In the genomic region with DNA sequence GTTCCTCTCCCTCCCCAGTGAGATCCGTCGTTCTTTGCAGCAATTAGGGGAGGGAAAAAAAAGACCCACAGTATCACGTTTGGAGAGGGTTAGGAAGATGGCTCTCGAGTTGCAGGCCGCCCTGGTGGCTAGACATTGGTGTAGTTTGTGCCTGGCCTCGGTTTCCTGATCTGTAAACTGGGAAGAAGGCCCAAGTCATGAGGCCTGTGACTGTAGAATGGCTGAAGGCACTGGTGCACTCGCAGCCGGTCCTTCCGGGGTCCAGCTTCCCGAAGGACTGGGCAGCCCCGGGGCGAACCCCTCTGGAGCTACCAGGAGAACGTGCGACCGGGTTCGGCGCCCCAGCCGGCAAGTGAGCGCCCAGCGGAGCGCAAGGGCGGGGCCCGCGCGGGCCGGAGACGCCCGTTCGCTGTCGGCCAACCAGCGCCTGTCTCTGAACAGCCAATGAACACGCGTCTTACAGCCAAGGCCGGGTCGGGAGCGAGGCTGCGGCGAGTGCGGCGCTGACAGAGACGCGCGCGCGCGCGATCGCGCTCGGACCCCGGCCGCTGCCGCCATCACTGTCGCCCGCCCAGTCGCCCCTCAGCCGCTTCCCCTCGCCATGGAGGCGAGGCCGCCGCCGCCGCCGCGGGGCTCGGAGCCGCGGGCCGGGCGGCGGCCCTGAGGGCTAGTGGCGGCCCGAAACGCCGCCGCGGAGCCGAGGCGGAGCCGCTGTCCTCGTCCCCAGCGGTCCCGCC, we compare ENCODE assay signal across 1 cellular context.
TF ChIP-seq lines count a peak whose summit lies in the region.

TSS of gene PTPRA (plus strand) at position 472 of the 737 bp plus-strand sequence. CDS start 90,797 bp downstream, outside the sequence.

TF ChIP-seq in GM12878, 131 proteins besides CTCF, POLR2A, EP300 and RAD21 (continued from another document and continues in another):
- TF ChIP-seq, protein P1, sequence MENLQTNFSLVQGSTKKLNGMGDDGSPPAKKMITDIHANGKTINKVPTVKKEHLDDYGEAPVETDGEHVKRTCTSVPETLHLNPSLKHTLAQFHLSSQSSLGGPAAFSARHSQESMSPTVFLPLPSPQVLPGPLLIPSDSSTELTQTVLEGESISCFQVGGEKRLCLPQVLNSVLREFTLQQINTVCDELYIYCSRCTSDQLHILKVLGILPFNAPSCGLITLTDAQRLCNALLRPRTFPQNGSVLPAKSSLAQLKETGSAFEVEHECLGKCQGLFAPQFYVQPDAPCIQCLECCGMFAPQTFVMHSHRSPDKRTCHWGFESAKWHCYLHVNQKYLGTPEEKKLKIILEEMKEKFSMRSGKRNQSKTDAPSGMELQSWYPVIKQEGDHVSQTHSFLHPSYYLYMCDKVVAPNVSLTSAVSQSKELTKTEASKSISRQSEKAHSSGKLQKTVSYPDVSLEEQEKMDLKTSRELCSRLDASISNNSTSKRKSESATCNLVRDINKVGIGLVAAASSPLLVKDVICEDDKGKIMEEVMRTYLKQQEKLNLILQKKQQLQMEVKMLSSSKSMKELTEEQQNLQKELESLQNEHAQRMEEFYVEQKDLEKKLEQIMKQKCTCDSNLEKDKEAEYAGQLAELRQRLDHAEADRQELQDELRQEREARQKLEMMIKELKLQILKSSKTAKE (IDR thresholded peaks at IDR 0.05; ENCODE audit: low read depth, poor library complexity, severe bottlenecking) = no peak
- TF ChIP-seq MYC (IDR thresholded peaks at IDR 0.05; ENCODE audit: insufficient read depth, insufficient read length, insufficient replicate concordance, low read length, severe bottlenecking) (no peak), NR2C1 (IDR thresholded peaks at IDR 0.05) (no peak; the same call in 1 of the 2 replicates), ZBTB33 (IDR thresholded peaks at IDR 0.05) (no peak), ATF7 (IDR thresholded peaks at IDR 0.05; ENCODE audit: low read depth) (no peak), SUPT20H (IDR thresholded peaks at IDR 0.05; ENCODE audit: borderline replicate concordance, control insufficient read depth, low read depth, low read length) (no peak), EED (IDR thresholded peaks at IDR 0.05; ENCODE audit: low read depth) (0 out of 2 replicates have a peak, but pooled peaks have one; percentile 22), KLF5 (IDR thresholded peaks at IDR 0.05; ENCODE audit: partially characterized antibody) (peak; percentile 55), TCF3 (IDR thresholded peaks at IDR 0.05; ENCODE audit: borderline replicate concordance, insufficient read depth, low read depth, low read length) (peak; percentile 64; the same call in 1 of the 2 replicates), CEBPB (IDR thresholded peaks at IDR 0.05; ENCODE audit: borderline replicate concordance in 1 of 2, low read depth in 2 of 2, low read length in 2 of 2) (no peak), SREBF2 (IDR thresholded peaks at IDR 0.05; ENCODE audit: low read length) (peak; percentile 81), SP1 (IDR thresholded peaks at IDR 0.05; ENCODE audit: low read depth, low read length) (peak; percentile 73), CHD2 (IDR thresholded peaks at IDR 0.05; ENCODE audit: borderline replicate concordance, low read depth, low read length) (no peak), POLR2AphosphoS5 (IDR thresholded peaks at IDR 0.05; ENCODE audit: low read length) (peak; percentile 85; the same call in 1 of the 2 replicates), POU2F2 (IDR thresholded peaks at IDR 0.05; ENCODE audit: borderline replicate concordance, low read depth, low read length) (peak; percentile 31; the same call in 1 of the 3 replicates), ASH2L (IDR thresholded peaks at IDR 0.05; ENCODE audit: borderline replicate concordance, low read depth) (peak; percentile 95; the same call in 1 of the 2 replicates), NKRF (conservative IDR thresholded peaks at IDR 0.05) (peak; percentile 64), JUNB (IDR thresholded peaks at IDR 0.05) (no peak), LARP7 (IDR thresholded peaks at IDR 0.05) (peak; percentile 91), BRCA1 (IDR thresholded peaks at IDR 0.05; ENCODE audit: low read depth, low read length) (no peak; the same call in 1 of the 2 replicates), BHLHE40 (IDR thresholded peaks at IDR 0.05; ENCODE audit: borderline replicate concordance in 1 of 2, low read depth in 2 of 2, low read length in 1 of 2) (peak; percentile 63 to 84; a peak in 3 of 4 replicates), MAX (IDR thresholded peaks at IDR 0.05; ENCODE audit: low read depth, low read length) (peak; percentile 4; the same call in 1 of the 2 replicates), CREB1 (IDR thresholded peaks at IDR 0.05; ENCODE audit: low read depth) (no peak; the same call in 1 of the 2 replicates), USF1 (IDR thresholded peaks at IDR 0.05; ENCODE audit: borderline replicate concordance, extremely low read length, insufficient read depth, low read depth, low read length) (no peak), DPF2 (IDR thresholded peaks at IDR 0.05) (peak; percentile 72), MYB (IDR thresholded peaks at IDR 0.05; ENCODE audit: borderline replicate concordance, low read depth, low read length) (no peak), NFIC (IDR thresholded peaks at IDR 0.05; ENCODE audit: low read depth, low read length) (no peak), ZNF24 (IDR thresholded peaks at IDR 0.05) (0 out of 2 replicates have a peak, but pooled peaks have one; percentile 22), ZNF274 (IDR thresholded peaks at IDR 0.05; ENCODE audit: insufficient read depth, insufficient read length) (no peak), KDM1A (IDR thresholded peaks at IDR 0.05; ENCODE audit: borderline replicate concordance) (no peak), NR2F1 (conservative IDR thresholded peaks at IDR 0.05) (peak; percentile 60; the same call in 1 of the 2 replicates), BCLAF1 (IDR thresholded peaks at IDR 0.05) (0 out of 2 replicates have a peak, but pooled peaks have one; percentile 10), RBBP5 (conservative IDR thresholded peaks at IDR 0.05) (no peak), MEF2A (IDR thresholded peaks at IDR 0.05; ENCODE audit: insufficient read depth, low read depth, low read length) (no peak)
- TF ChIP-seq, protein P2, sequence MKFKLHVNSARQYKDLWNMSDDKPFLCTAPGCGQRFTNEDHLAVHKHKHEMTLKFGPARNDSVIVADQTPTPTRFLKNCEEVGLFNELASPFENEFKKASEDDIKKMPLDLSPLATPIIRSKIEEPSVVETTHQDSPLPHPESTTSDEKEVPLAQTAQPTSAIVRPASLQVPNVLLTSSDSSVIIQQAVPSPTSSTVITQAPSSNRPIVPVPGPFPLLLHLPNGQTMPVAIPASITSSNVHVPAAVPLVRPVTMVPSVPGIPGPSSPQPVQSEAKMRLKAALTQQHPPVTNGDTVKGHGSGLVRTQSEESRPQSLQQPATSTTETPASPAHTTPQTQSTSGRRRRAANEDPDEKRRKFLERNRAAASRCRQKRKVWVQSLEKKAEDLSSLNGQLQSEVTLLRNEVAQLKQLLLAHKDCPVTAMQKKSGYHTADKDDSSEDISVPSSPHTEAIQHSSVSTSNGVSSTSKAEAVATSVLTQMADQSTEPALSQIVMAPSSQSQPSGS (IDR thresholded peaks at IDR 0.05; ENCODE audit: low read length) = no peak
- TF ChIP-seq, protein P3, sequence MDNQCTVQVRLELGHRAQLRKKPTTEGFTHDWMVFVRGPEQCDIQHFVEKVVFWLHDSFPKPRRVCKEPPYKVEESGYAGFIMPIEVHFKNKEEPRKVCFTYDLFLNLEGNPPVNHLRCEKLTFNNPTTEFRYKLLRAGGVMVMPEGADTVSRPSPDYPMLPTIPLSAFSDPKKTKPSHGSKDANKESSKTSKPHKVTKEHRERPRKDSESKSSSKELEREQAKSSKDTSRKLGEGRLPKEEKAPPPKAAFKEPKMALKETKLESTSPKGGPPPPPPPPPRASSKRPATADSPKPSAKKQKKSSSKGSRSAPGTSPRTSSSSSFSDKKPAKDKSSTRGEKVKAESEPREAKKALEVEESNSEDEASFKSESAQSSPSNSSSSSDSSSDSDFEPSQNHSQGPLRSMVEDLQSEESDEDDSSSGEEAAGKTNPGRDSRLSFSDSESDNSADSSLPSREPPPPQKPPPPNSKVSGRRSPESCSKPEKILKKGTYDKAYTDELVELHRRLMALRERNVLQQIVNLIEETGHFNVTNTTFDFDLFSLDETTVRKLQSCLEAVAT (IDR thresholded peaks at IDR 0.05) = peak; percentile 15; the same call in 1 of the 2 replicates
- TF ChIP-seq, protein P4, sequence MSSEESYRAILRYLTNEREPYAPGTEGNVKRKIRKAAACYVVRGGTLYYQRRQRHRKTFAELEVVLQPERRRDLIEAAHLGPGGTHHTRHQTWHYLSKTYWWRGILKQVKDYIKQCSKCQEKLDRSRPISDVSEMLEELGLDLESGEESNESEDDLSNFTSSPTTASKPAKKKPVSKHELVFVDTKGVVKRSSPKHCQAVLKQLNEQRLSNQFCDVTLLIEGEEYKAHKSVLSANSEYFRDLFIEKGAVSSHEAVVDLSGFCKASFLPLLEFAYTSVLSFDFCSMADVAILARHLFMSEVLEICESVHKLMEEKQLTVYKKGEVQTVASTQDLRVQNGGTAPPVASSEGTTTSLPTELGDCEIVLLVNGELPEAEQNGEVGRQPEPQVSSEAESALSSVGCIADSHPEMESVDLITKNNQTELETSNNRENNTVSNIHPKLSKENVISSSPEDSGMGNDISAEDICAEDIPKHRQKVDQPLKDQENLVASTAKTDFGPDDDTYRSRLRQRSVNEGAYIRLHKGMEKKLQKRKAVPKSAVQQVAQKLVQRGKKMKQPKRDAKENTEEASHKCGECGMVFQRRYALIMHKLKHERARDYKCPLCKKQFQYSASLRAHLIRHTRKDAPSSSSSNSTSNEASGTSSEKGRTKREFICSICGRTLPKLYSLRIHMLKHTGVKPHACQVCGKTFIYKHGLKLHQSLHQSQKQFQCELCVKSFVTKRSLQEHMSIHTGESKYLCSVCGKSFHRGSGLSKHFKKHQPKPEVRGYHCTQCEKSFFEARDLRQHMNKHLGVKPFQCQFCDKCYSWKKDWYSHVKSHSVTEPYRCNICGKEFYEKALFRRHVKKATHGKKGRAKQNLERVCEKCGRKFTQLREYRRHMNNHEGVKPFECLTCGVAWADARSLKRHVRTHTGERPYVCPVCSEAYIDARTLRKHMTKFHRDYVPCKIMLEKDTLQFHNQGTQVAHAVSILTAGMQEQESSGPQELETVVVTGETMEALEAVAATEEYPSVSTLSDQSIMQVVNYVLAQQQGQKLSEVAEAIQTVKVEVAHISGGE (CRISPR knock-in tag; IDR thresholded peaks at IDR 0.05) = no peak
